In genomic region chr5:87252283-87252605, GRCh38 we compare ENCODE assay signal across 14 cellular contexts.
"Had no signal": no experiment of that assay in that cellular context is flagged by ENCODE, and none has a peak within 500 bp of the region (broad histone marks: within the 10 kb centered on the region; RNA-seq: fewer than 3 reads in every experiment).

No MANE protein-coding gene starts in this region.

- H3K4me1 ChIP-seq: esophagus muscularis mucosa, gastrocnemius medialis, right atrium auricular region, transverse colon had no signal

- H3K4me3 ChIP-seq: esophagus muscularis mucosa, gastrocnemius medialis, right atrium auricular region, smooth muscle cell, transverse colon had no signal

- H3K4me2 ChIP-seq: smooth muscle cell had no signal

- H3K27ac ChIP-seq: esophagus muscularis mucosa, gastrocnemius medialis, right atrium auricular region, transverse colon had no signal

- ATAC-seq: gastrocnemius medialis; left lobe of liver; naive thymus-derived CD4-positive, alpha-beta T cell had no signal

- H3K27me3 ChIP-seq: esophagus muscularis mucosa, gastrocnemius medialis, right atrium auricular region, transverse colon had no signal

- H3K9me3 ChIP-seq: esophagus muscularis mucosa, gastrocnemius medialis, right atrium auricular region, transverse colon had no signal

- H3K36me3 Mint-ChIP-seq: naive thymus-derived CD4-positive, alpha-beta T cell had no signal

- H3K27ac Mint-ChIP-seq: naive thymus-derived CD4-positive, alpha-beta T cell had no signal

- DNase-seq: cortex of kidney; effector memory CD4-positive, alpha-beta T cell; gastrocnemius medialis; glutamatergic neuron; islet precursor cell; mammary epithelial cell; naive thymus-derived CD4-positive, alpha-beta T cell; stimulated activated CD4-positive, alpha-beta T cell treated with anti-CD3 and anti-CD28 coated beads, Interleukin-2, amount 100 ng/mL, for 48 hours; stimulated activated naive CD4-positive, alpha-beta T cell treated with Interleukin-2 at 50 U/mL for 16 hours; transverse colon had no signal

- H3K4me3 Mint-ChIP-seq: naive thymus-derived CD4-positive, alpha-beta T cell had no signal

- H3K36me3 ChIP-seq: esophagus muscularis mucosa, gastrocnemius medialis, right atrium auricular region, transverse colon had no signal
